Comparison of ENCODE assay signal across 8 cellular contexts in genomic region chr13:100089633-100090032, GRCh38. TPM values are rescaled to one million over a fixed set of nuclear protein-coding genes. Genes with fewer than 3 reads are reported as not detected.
A peak's percentile ranks its signal among the peaks of the same experiment; 100 is the strongest.
DNase-seq lines count a peak whose midpoint lies in the region; ATAC-seq and TF ChIP-seq lines count a peak whose summit lies in the region.

No MANE protein-coding gene starts in this region.

- intact Hi-C loops in PC-3 (cut with micrococcal nuclease): loop anchor here (5.0 to 10.0 kb wide), 2 partner anchors 125 to 148 kb away; no protein-coding TSS in a partner anchor

- H3K27me3 ChIP-seq in PC-3 (ENCODE audit: low read length) (no peaks in the 10 kb centered on the region), endocrine pancreas (ENCODE audit: control insufficient read depth, insufficient read depth, low read length) (no peaks in the 10 kb centered on the region), neural cell (ENCODE audit: insufficient read depth, low read depth, low read length) (no peaks in the 10 kb centered on the region)

- H3K27ac ChIP-seq in PC-3 (ENCODE audit: low read length): no peak overlapping the region
- H3K27ac ChIP-seq in neural cell (ENCODE audit: low read length): peak overlapping the region; percentile 51

- H3F3A ChIP-seq in PC-3 (ENCODE audit: low read length, unreplicated experiment) (no peaks in the 10 kb centered on the region), neural cell (ENCODE audit: insufficient read depth, low read length, poor library complexity, severe bottlenecking) (no peaks in the 10 kb centered on the region)

- H2AFZ ChIP-seq in PC-3 (ENCODE audit: low read length) (peak overlapping the region; percentile 88), neural cell (ENCODE audit: low read depth, low read length) (peak overlapping the region; percentile 77)

- ATAC-seq in GM21723 (IDR thresholded peaks at IDR 0.05; ENCODE audit: unreplicated experiment) (peak; percentile 31), PC-3 (peak; percentile 23)

- TF ChIP-seq CTCF in GM10248 (IDR thresholded peaks at IDR 0.05; ENCODE audit: control extremely low read depth, extremely low read depth, low read depth, missing control alignments) (no peak), PC-3 (conservative IDR thresholded peaks at IDR 0.05; ENCODE audit: low read depth, low read length) (no peak), neural cell (IDR thresholded peaks at IDR 0.05; ENCODE audit: poor library complexity, severe bottlenecking) (no peak)

- DNase-seq in GM10248 (ENCODE audit: extremely low spot score) (peak; percentile 25), PC-3 (peak; percentile 38), epidermal melanocyte (ENCODE audit: insufficient read length, low spot score) (no peak), germinal center (ENCODE audit: low spot score) (no peak), GM19240 (ENCODE audit: insufficient read length, low spot score) (no peak)

- H3K4me2 ChIP-seq in PC-3 (ENCODE audit: low read length) (peak overlapping the region; percentile 100), neural cell (ENCODE audit: low read length) (peak overlapping the region; percentile 87)

- BruUV-seq in PC-3 (replicated peaks; lab: Mats Ljungman, UMichigan): TSS peak; percentile 49

- POLR2A ChIA-PET in GM10248 (lab: Yijun Ruan, JAX) (no interaction called here), PC-3 (lab: Charles Lee; ENCODE audit: unreplicated experiment) (no interaction called here)

- no peak for TF ChIP-seq RAD21 in neural cell (conservative IDR thresholded peaks at IDR 0.05)

- TF ChIP-seq EP300 in neural cell (conservative IDR thresholded peaks at IDR 0.05; ENCODE audit: poor library complexity, severe bottlenecking): no peak

- H3K36me3 ChIP-seq in PC-3 (ENCODE audit: low read depth, low read length) (no peaks in the 10 kb centered on the region), endocrine pancreas (ENCODE audit: control insufficient read depth, insufficient read depth, low read length) (no peaks in the 10 kb centered on the region), neural cell (ENCODE audit: insufficient read depth, low read length) (no peaks in the 10 kb centered on the region)

- H4K20me1 ChIP-seq in PC-3 (ENCODE audit: low read length) (peaks cover 4% of the 10 kb centered on the region; the same call in 1 of the 2 replicates), neural cell (ENCODE audit: insufficient read depth) (no peaks in the 10 kb centered on the region)

- CTCF ChIA-PET in GM10248 (lab: Yijun Ruan, JAX): interaction anchor here (0.9 to 1.6 kb wide), 4 partner anchors 8 to 426 kb away, joined by 3 to 6 read pairs (median 3); no protein-coding TSS in a partner anchor
- CTCF ChIA-PET in PC-3 (lab: Charles Lee): no interaction called here

- H3K9me2 ChIP-seq in PC-3 (replicated peaks; ENCODE audit: low read length): no peaks in the 10 kb centered on the region
- no peaks in the 10 kb centered on the region for H3K9me2 ChIP-seq in neural cell (ENCODE audit: insufficient read depth, low read length)

- H3K9me3 ChIP-seq in PC-3 (ENCODE audit: low read length) (no peaks in the 10 kb centered on the region), endocrine pancreas (ENCODE audit: control insufficient read depth, low read length) (no peaks in the 10 kb centered on the region), neural cell (ENCODE audit: low read length) (no peaks in the 10 kb centered on the region)

- H3K4me3 ChIP-seq in PC-3 (ENCODE audit: low read length) (peak overlapping the region; percentile 88), endocrine pancreas (ENCODE audit: control insufficient read depth, insufficient read depth, low read length) (peak overlapping the region; percentile 97), neural cell (ENCODE audit: low read length) (peak overlapping the region; percentile 88)

- H3K9ac ChIP-seq in PC-3 (ENCODE audit: low read length) (peak overlapping the region; percentile 60), endocrine pancreas (ENCODE audit: control insufficient read depth, insufficient read depth, low read length) (peak overlapping the region; percentile 73), neural cell (ENCODE audit: low read length) (peak overlapping the region; percentile 75)

- H3K4me1 ChIP-seq in PC-3 (ENCODE audit: insufficient read depth, low read length) (peaks cover 11% of the 10 kb centered on the region; the same call in 1 of the 2 replicates), endocrine pancreas (ENCODE audit: control insufficient read depth, insufficient read depth, low read length) (peaks cover 11% of the 10 kb centered on the region)

- H3K79me2 ChIP-seq in PC-3 (ENCODE audit: low read length): peaks cover 38% of the 10 kb centered on the region
- peaks cover 53% of the 10 kb centered on the region for H3K79me2 ChIP-seq in neural cell (replicated peaks; ENCODE audit: insufficient read depth, low read length)

TF ChIP-seq in neural cell, 6 proteins besides CTCF, POLR2A, EP300 and RAD21:
- TF ChIP-seq POLR2AphosphoS5 (IDR thresholded peaks at IDR 0.05) (no peak), EZH2 (IDR thresholded peaks at IDR 0.05; ENCODE audit: borderline replicate concordance, insufficient read depth, low read length, poor library complexity, severe bottlenecking) (no peak), MXI1 (conservative IDR thresholded peaks at IDR 0.05; ENCODE audit: poor library complexity, severe bottlenecking) (no peak), SMC3 (conservative IDR thresholded peaks at IDR 0.05; ENCODE audit: poor library complexity) (no peak), REST (IDR thresholded peaks at IDR 0.05; ENCODE audit: borderline replicate concordance) (no peak), TAF1 (IDR thresholded peaks at IDR 0.05; ENCODE audit: low read depth) (no peak)

RNA-seq across cellular contexts. Expression of gene PCCA, which starts 0.7 kb away (rescaled TPM):
- total RNA-seq in PC-3 (2014; rRNA removed): 7.5 and 10.5 TPM in 2 replicates
- polyA plus RNA-seq in neural cell: 17.0 and 21.2 TPM in 2 replicates
- polyA minus RNA-seq in neural cell: 219 and 258 TPM in 2 replicates

Comparison
In these comparisons a context has a peak if more than half of its experiments do, and no peak if none do; other contexts are left out.
1. DNase-seq: peak in GM10248 (single experiment) and PC-3 (single experiment); none in epidermal melanocyte (single experiment), germinal center (single experiment) and GM19240 (single experiment).
2. Peak in every context shown above with its lines, with median percentiles within 50 percentile points of each other: H3K4me3 ChIP-seq and H3K9ac ChIP-seq.